ENCODE assay signal across 23 cellular contexts in the genomic region with DNA sequence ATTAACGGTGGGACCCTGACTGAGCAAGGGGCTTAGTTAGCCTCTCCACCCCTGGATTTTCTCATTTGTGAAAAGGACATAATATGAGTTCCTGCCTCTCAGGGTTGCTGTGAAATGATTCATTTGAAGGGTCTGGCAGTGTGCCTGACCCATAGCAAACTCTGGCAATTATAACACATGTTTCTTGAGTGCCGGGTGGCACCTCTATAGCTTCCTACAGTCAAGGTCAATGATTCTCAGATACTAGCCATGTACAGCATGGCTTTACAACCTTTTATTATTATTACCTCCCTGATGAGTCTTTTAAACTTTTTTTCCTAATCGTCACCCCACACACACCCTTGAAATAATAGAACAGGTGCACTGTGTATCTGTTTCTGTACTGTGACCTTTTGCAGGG. TPM values are rescaled to one million over a fixed set of nuclear protein-coding genes. Genes with fewer than 3 reads are reported as not detected.
"Had no signal": no experiment of that assay in that cellular context is flagged by ENCODE, and none has a peak within 500 bp of the region (broad histone marks: within the 10 kb centered on the region; RNA-seq: fewer than 3 reads in every experiment).

No MANE protein-coding gene starts in this region.

- H3K4me1 Mint-ChIP-seq: activated B cell treated with CpG ODN at 0.5 μM for 24 hours; activated CD4-positive, alpha-beta T cell treated with anti-CD3 and anti-CD28 coated beads, Interleukin-2, amount 10 ng/mL, durations not matched to agents 24 days and 14 days; activated CD8-positive, alpha-beta memory T cell treated with anti-CD3 and anti-CD28 coated beads, Interleukin-2, amount 10 ng/mL, durations not matched to agents 7 days and 5 days had no signal

- H3K4me3 Mint-ChIP-seq: activated B cell treated with CpG ODN at 0.5 μM for 24 hours; activated CD4-positive, alpha-beta T cell treated with anti-CD3 and anti-CD28 coated beads, Interleukin-2, amount 10 ng/mL, durations not matched to agents 24 days and 14 days; activated CD8-positive, alpha-beta memory T cell treated with anti-CD3 and anti-CD28 coated beads, Interleukin-2, amount 10 ng/mL, durations not matched to agents 7 days and 5 days; activated naive CD4-positive, alpha-beta T cell treated with anti-CD3 and anti-CD28 coated beads, Interleukin-2, amount 50 U/mL, for 24 hours; activated T-cell treated with anti-CD3 and anti-CD28 coated beads, Interleukin-2, amount 50 U/mL, for 24 hours; activated T-helper 1 cell treated with anti-CD3 and anti-CD28 coated beads, Interleukin-12 subunit alpha, Interleukin-12 subunit beta, Interleukin-2, Interleukin-4 antibody, amounts not matched to agents 30 ng/mL and 10 ng/mL and 1 ng/mL, durations not matched to agents 14 hours and 24 hours and 36 hours; T-helper 17 cell had no signal

- ATAC-seq: activated CD8-positive, alpha-beta memory T cell treated with anti-CD3 and anti-CD28 coated beads, Interleukin-2, amount 10 ng/mL, durations not matched to agents 7 days and 5 days; PC-3; T-helper 17 cell had no signal

- DNase-seq: activated B cell treated with CpG ODN at 0.5 μM for 24 hours; activated CD4-positive, alpha-beta T cell treated with anti-CD3 and anti-CD28 coated beads for 1 hour; activated CD4-positive, alpha-beta T cell treated with anti-CD3 and anti-CD28 coated beads, Interleukin-2, amount 10 ng/mL, durations not matched to agents 24 days and 14 days; activated CD4-positive, alpha-beta T cell treated with anti-CD3 and anti-CD28 coated beads, Interleukin-2, amount 50 U/mL, for 48 hours; activated CD8-positive, alpha-beta memory T cell treated with anti-CD3 and anti-CD28 coated beads, Interleukin-2, amount 10 ng/mL, durations not matched to agents 7 days and 5 days; activated effector memory CD4-positive, alpha-beta T cell treated with Interleukin-2 at 50 U/mL for 16 hours; activated naive CD4-positive, alpha-beta T cell; activated T-cell treated with anti-CD3 and anti-CD28 coated beads, Interleukin-2, amount 50 U/mL, for 24 hours; aorta; IMR-90; Kasumi-1; KBM-7; NCI-H146; NCI-H187 treated with DMSO at 0.1 percent for 48 hours; NCI-H510A treated with DMSO at 0.1 percent for 48 hours; NCI-H69; PC-3; SIG-M5; T-helper 17 cell; T-helper 9 cell had no signal

- H3K27ac Mint-ChIP-seq: activated B cell treated with CpG ODN at 0.5 μM for 24 hours; activated CD4-positive, alpha-beta T cell treated with anti-CD3 and anti-CD28 coated beads, Interleukin-2, amount 10 ng/mL, durations not matched to agents 24 days and 14 days; activated CD8-positive, alpha-beta memory T cell treated with anti-CD3 and anti-CD28 coated beads, Interleukin-2, amount 10 ng/mL, durations not matched to agents 7 days and 5 days; activated naive CD4-positive, alpha-beta T cell treated with anti-CD3 and anti-CD28 coated beads, Interleukin-2, amount 50 U/mL, for 24 hours; activated T-cell treated with anti-CD3 and anti-CD28 coated beads, Interleukin-2, amount 50 U/mL, for 24 hours; activated T-helper 1 cell treated with anti-CD3 and anti-CD28 coated beads, Interleukin-12 subunit alpha, Interleukin-12 subunit beta, Interleukin-2, Interleukin-4 antibody, amounts not matched to agents 30 ng/mL and 10 ng/mL and 1 ng/mL, durations not matched to agents 14 hours and 24 hours and 36 hours; T-helper 17 cell had no signal

- H3K9me3 Mint-ChIP-seq: activated CD4-positive, alpha-beta T cell treated with anti-CD3 and anti-CD28 coated beads, Interleukin-2, amount 10 ng/mL, durations not matched to agents 24 days and 14 days; activated naive CD4-positive, alpha-beta T cell treated with anti-CD3 and anti-CD28 coated beads, Interleukin-2, amount 50 U/mL, for 24 hours; activated T-cell treated with anti-CD3 and anti-CD28 coated beads, Interleukin-2, amount 50 U/mL, for 24 hours; activated T-helper 1 cell treated with anti-CD3 and anti-CD28 coated beads, Interleukin-12 subunit alpha, Interleukin-12 subunit beta, Interleukin-2, Interleukin-4 antibody, amounts not matched to agents 30 ng/mL and 10 ng/mL and 1 ng/mL, durations not matched to agents 14 hours and 24 hours and 36 hours had no signal

RNA-seq across cellular contexts. Expression of a gene that starts 42.1 kb away (rescaled TPM):
- total RNA-seq: activated B cell treated with CpG ODN at 0.5 μM for 24 hours; activated CD4-positive, alpha-beta T cell treated with anti-CD3 and anti-CD28 coated beads, Interleukin-2, amount 10 ng/mL, durations not matched to agents 24 days and 14 days; activated CD8-positive, alpha-beta memory T cell treated with anti-CD3 and anti-CD28 coated beads, Interleukin-2, amount 10 ng/mL, durations not matched to agents 7 days and 5 days; activated T-helper 1 cell treated with anti-CD3 and anti-CD28 coated beads, Interleukin-12 subunit alpha, Interleukin-12 subunit beta, Interleukin-2, Interleukin-4 antibody, amounts not matched to agents 30 ng/mL and 10 ng/mL and 1 ng/mL, durations not matched to agents 14 hours and 24 hours and 36 hours; aorta; bronchial epithelial cell; IMR-90; PC-3; T-helper 17 cell had no signal
